ENCODE assay signal across 25 cellular contexts in genomic region chr9:92948632-92949031, GRCh38. TPM values are rescaled to one million over a fixed set of nuclear protein-coding genes. Genes with fewer than 3 reads are reported as not detected.
DNase-seq lines count a peak whose midpoint lies in the region; TF ChIP-seq lines count a peak whose summit lies in the region.
"Had no signal": no experiment of that assay in that cellular context is flagged by ENCODE, and none has a peak within 500 bp of the region (broad histone marks: within the 10 kb centered on the region; RNA-seq: fewer than 3 reads in every experiment).

No MANE protein-coding gene starts in this region.

- H3K9me3 ChIP-seq in NT2/D1 (ENCODE audit: insufficient read depth, low read length), result no peaks in the 10 kb centered on the region; the same call in 1 of the 2 replicates
- no peaks in the 10 kb centered on the region for H3K9me3 ChIP-seq in neural cell (ENCODE audit: low read length)
- H3K9me3 ChIP-seq: A549, prostate gland had no signal

- peaks cover 8% of the 10 kb centered on the region for H3K79me2 ChIP-seq in neural cell (replicated peaks; ENCODE audit: insufficient read depth, low read length)

- POLR2A ChIA-PET in activated CD4-positive, alpha-beta T cell treated with anti-CD3 and anti-CD28 coated beads, Interleukin-2, amount 10 ng/mL, durations not matched to agents 7 days and 5 days (lab: Charles Lee), result no interaction called here

- H3K9ac ChIP-seq in NT2/D1 (ENCODE audit: insufficient read length, low read depth), result peak overlapping the region; percentile 5
- peak overlapping the region; percentile 64 for H3K9ac ChIP-seq in neural cell (ENCODE audit: low read length)
- H3K9ac ChIP-seq: BLaER1 had no signal

- H3K4me1 Mint-ChIP-seq in activated CD4-positive, alpha-beta T cell treated with anti-CD3 and anti-CD28 coated beads, Interleukin-2, amount 10 ng/mL, durations not matched to agents 7 days and 5 days, result peaks cover 63% of the 10 kb centered on the region
- peaks cover 73% of the 10 kb centered on the region for H3K4me1 Mint-ChIP-seq in brain

- peaks cover 6% of the 10 kb centered on the region for H3K36me3 Mint-ChIP-seq in activated CD4-positive, alpha-beta T cell treated with anti-CD3 and anti-CD28 coated beads, Interleukin-2, amount 10 ng/mL, durations not matched to agents 7 days and 5 days (ENCODE audit: low read depth)
- no peaks in the 10 kb centered on the region for H3K36me3 Mint-ChIP-seq in brain

- H4K20me1 ChIP-seq in neural cell (ENCODE audit: insufficient read depth), result no peaks in the 10 kb centered on the region
- H4K20me1 ChIP-seq: BLaER1 had no signal

- peak overlapping the region; percentile 58 for H3K4me2 ChIP-seq in neural cell (ENCODE audit: low read length)

- CTCF ChIA-PET in activated CD4-positive, alpha-beta T cell treated with anti-CD3 and anti-CD28 coated beads, Interleukin-2, amount 10 ng/mL, durations not matched to agents 7 days and 5 days (lab: Charles Lee), result interaction anchor here (1.2 kb wide), 1 partner anchor 8 kb away, joined by 4 read pairs; no protein-coding TSS in a partner anchor

- no peaks in the 10 kb centered on the region for H3K27me3 Mint-ChIP-seq in activated CD4-positive, alpha-beta T cell treated with anti-CD3 and anti-CD28 coated beads, Interleukin-2, amount 10 ng/mL, durations not matched to agents 7 days and 5 days
- H3K27me3 Mint-ChIP-seq in brain, result peaks cover 3% of the 10 kb centered on the region

- peak overlapping the region; percentile 83 for H3K4me3 Mint-ChIP-seq in activated CD4-positive, alpha-beta T cell treated with anti-CD3 and anti-CD28 coated beads, Interleukin-2, amount 10 ng/mL, durations not matched to agents 7 days and 5 days
- H3K4me3 Mint-ChIP-seq in brain, result peak overlapping the region; percentile 86 to 92 (median 88)

- peaks cover 4% of the 10 kb centered on the region for H3K4me1 ChIP-seq in NT2/D1 (ENCODE audit: insufficient read depth, insufficient read length)
- H3K4me1 ChIP-seq: A549, prostate gland had no signal

- no peak for TF ChIP-seq RAD21 in neural cell (conservative IDR thresholded peaks at IDR 0.05)

- H3K9me2 ChIP-seq in neural cell (ENCODE audit: insufficient read depth, low read length), result no peaks in the 10 kb centered on the region

- TF ChIP-seq CTCF in brain (conservative IDR thresholded peaks at IDR 0.05) (no peak), neural cell (IDR thresholded peaks at IDR 0.05; ENCODE audit: poor library complexity, severe bottlenecking) (no peak)

- no peak for TF ChIP-seq EP300 in neural cell (conservative IDR thresholded peaks at IDR 0.05; ENCODE audit: poor library complexity, severe bottlenecking)

- no peak for DNase-seq in activated CD4-positive, alpha-beta T cell treated with anti-CD3 and anti-CD28 coated beads, Interleukin-2, amount 10 ng/mL, durations not matched to agents 7 days and 5 days
- DNase-seq in activated CD4-positive, alpha-beta T cell treated with anti-CD3 and anti-CD28 coated beads for 4 hours, result no peak
- DNase-seq in NT2/D1 (ENCODE audit: low read depth, low spot score) (no peak), amniotic stem cell (lab: John Stamatoyannopoulos, UW) (no peak), erythroblast (lab: John Stamatoyannopoulos, UW) (no peak), putamen (ENCODE audit: low spot score) (no peak)
- DNase-seq: activated CD4-positive, alpha-beta T cell treated with anti-CD3 and anti-CD28 coated beads, Interleukin-2, amount 50 U/mL, for 1 hour; activated effector memory CD4-positive, alpha-beta T cell treated with Interleukin-2 at 50 U/mL for 16 hours; DMS153; endodermal cell; GDM1; H7; Karpas-422; NCI-H1092 treated with DMSO at 0.1 percent for 48 hours; stimulated activated CD4-positive, alpha-beta T cell treated with anti-CD3 and anti-CD28 coated beads, Interleukin-2, amount 100 ng/mL, for 48 hours; SW 1271 had no signal

- no peaks in the 10 kb centered on the region for H3K9me3 Mint-ChIP-seq in activated CD4-positive, alpha-beta T cell treated with anti-CD3 and anti-CD28 coated beads, Interleukin-2, amount 10 ng/mL, durations not matched to agents 7 days and 5 days
- H3K9me3 Mint-ChIP-seq in brain, result peaks cover 0 to 4% (median 0%) of the 10 kb centered on the region in 5 experiments

- H3K27me3 ChIP-seq in NT2/D1 (ENCODE audit: insufficient read depth, insufficient read length), result peaks cover 25% of the 10 kb centered on the region
- no peaks in the 10 kb centered on the region for H3K27me3 ChIP-seq in neural cell (ENCODE audit: insufficient read depth, low read depth, low read length)

- H2AFZ ChIP-seq in neural cell (ENCODE audit: low read depth, low read length), result peak overlapping the region; percentile 14

- H3K27ac ChIP-seq in neural cell (ENCODE audit: low read length), result peak overlapping the region; percentile 61
- H3K27ac ChIP-seq: A549, BLaER1, prostate gland had no signal

- no peaks in the 10 kb centered on the region for H3K36me3 ChIP-seq in NT2/D1 (ENCODE audit: insufficient read depth, insufficient read length, low read length)
- no peaks in the 10 kb centered on the region for H3K36me3 ChIP-seq in neural cell (ENCODE audit: insufficient read depth, low read length)
- H3K36me3 ChIP-seq: BLaER1, prostate gland had no signal

- no peaks in the 10 kb centered on the region for H3F3A ChIP-seq in neural cell (ENCODE audit: insufficient read depth, low read length, poor library complexity, severe bottlenecking)

- TF ChIP-seq POLR2A in erythroblast (IDR thresholded peaks at IDR 0.05; ENCODE audit: low read length), result no peak

- H3K4me3 ChIP-seq in NT2/D1 (ENCODE audit: insufficient read length, low read depth), result no peak overlapping the region
- peak overlapping the region; percentile 66 for H3K4me3 ChIP-seq in neural cell (ENCODE audit: low read length)
- H3K4me3 ChIP-seq: A549, BLaER1, GM12878 had no signal

- no peak overlapping the region for H3K27ac Mint-ChIP-seq in activated CD4-positive, alpha-beta T cell treated with anti-CD3 and anti-CD28 coated beads, Interleukin-2, amount 10 ng/mL, durations not matched to agents 7 days and 5 days
- peak overlapping the region in 4 of 5 experiments; percentile 74 to 95 (median 88) for H3K27ac Mint-ChIP-seq in brain
- H3K27ac Mint-ChIP-seq: endodermal cell had no signal

TF ChIP-seq in neural cell, 6 proteins besides CTCF, POLR2A, EP300 and RAD21:
- TF ChIP-seq EZH2 (IDR thresholded peaks at IDR 0.05; ENCODE audit: borderline replicate concordance, insufficient read depth, low read length, poor library complexity, severe bottlenecking) (no peak), REST (IDR thresholded peaks at IDR 0.05; ENCODE audit: borderline replicate concordance) (no peak), TAF1 (IDR thresholded peaks at IDR 0.05; ENCODE audit: low read depth) (no peak), SMC3 (conservative IDR thresholded peaks at IDR 0.05; ENCODE audit: poor library complexity) (no peak), POLR2AphosphoS5 (IDR thresholded peaks at IDR 0.05) (no peak)

RNA-seq across cellular contexts. Expression of gene FGD3, which starts 1.3 kb away (rescaled TPM):
- 100 to 1,000 TPM; 148 to 156 TPM for total RNA-seq in activated CD4-positive, alpha-beta T cell treated with anti-CD3 and anti-CD28 coated beads, Interleukin-2, amount 10 ng/mL, durations not matched to agents 7 days and 5 days
- polyA plus RNA-seq in brain (ENCODE audit: insufficient read depth, low read depth, low replicate concordance) (6.5 TPM), neural cell (8.3 and 9.3 TPM in 2 replicates)
- 8.3 and 11.4 TPM in 2 replicates for polyA minus RNA-seq in neural cell
- total RNA-seq: chondrocyte, fibroblast of lung, lung microvascular endothelial cell had no signal
- polyA plus RNA-seq: fibroblast of lung had no signal
